ENCODE assay signal across 1 cellular context in genomic region chr3:58164916-58165821, GRCh38.
TF ChIP-seq lines count a peak whose summit lies in the region.

No MANE protein-coding gene starts in this region.

TF ChIP-seq in IMR-90, 13 proteins besides CTCF, POLR2A, EP300 and RAD21 (continued from another document):
- TF ChIP-seq SMC3 (IDR thresholded peaks at IDR 0.05; ENCODE audit: low read depth, low read length) (no peak), RCOR1 (IDR thresholded peaks at IDR 0.05; ENCODE audit: insufficient replicate concordance, low read length) (no peak), FOS (IDR thresholded peaks at IDR 0.05; ENCODE audit: low read depth, low read length) (no peak), CEBPB (IDR thresholded peaks at IDR 0.05; ENCODE audit: low read depth, low read length) (no peak), RFX5 (IDR thresholded peaks at IDR 0.05; ENCODE audit: low read depth, low read length) (no peak), CHD1 (IDR thresholded peaks at IDR 0.05; ENCODE audit: low read depth, low read length) (no peak), MAZ (IDR thresholded peaks at IDR 0.05; ENCODE audit: borderline replicate concordance, low read depth, low read length) (no peak), BHLHE40 (IDR thresholded peaks at IDR 0.05; ENCODE audit: low read depth, low read length) (no peak)
